ENCODE assay signal across 17 cellular contexts in the genomic region with DNA sequence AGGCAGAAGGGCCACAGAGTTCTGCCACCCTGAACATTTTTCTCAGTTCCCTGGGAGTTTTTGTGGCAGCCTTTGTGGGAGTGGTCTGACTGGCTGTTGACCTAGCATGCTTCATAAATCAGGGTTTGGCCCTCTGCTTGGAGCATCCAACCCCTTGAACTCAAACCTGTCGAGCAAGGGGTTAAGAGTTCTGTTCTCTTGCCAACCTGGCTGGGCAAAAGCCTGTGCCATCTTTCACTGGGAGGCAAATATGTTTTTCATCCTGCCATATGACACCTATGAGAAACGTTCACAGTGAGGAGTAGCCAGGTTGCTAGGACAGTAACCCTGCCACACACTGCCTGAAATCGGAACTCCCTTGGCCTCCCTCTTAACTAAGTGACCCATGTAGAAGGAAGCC. TPM values are rescaled to one million over a fixed set of nuclear protein-coding genes. Genes with fewer than 3 reads are reported as not detected.
DNase-seq lines count a peak whose midpoint lies in the region; ATAC-seq, FAIRE-seq and TF ChIP-seq lines count a peak whose summit lies in the region.
"Had no signal": no experiment of that assay in that cellular context is flagged by ENCODE, and none has a peak within 500 bp of the region (broad histone marks: within the 10 kb centered on the region; RNA-seq: fewer than 3 reads in every experiment).

No MANE protein-coding gene starts in this region.

- no peaks in the 10 kb centered on the region for H3K36me3 ChIP-seq in esophagus (ENCODE audit: control insufficient read depth in 2 of 2, insufficient read depth in 2 of 2, low read length in 1 of 2)
- H3K36me3 ChIP-seq: BE2C had no signal

- H3K9me3 ChIP-seq in esophagus (ENCODE audit: control insufficient read depth in 2 of 2, insufficient read depth in 1 of 2, low read depth in 1 of 2, low read length in 1 of 2) = no peaks in the 10 kb centered on the region
- H3K9me3 ChIP-seq: A549, BE2C had no signal

- DNase-seq in cerebellar cortex (ENCODE audit: low spot score) = peak; percentile 52
- DNase-seq in nephron progenitor cell = no peak
- no peak for DNase-seq in GM12892 (ENCODE audit: insufficient read length)
- DNase-seq in activated T-cell treated with anti-CD3 and anti-CD28 coated beads, Interleukin-2, amount 50 U/mL, for 72 hours = no peak
- DNase-seq: BE2C; CD4-positive, alpha-beta memory T cell; DMS79; GOT3; H9 had no signal

- H3K4me3 Mint-ChIP-seq in nephron progenitor cell = no peak overlapping the region
- H3K4me3 Mint-ChIP-seq in activated T-cell treated with anti-CD3 and anti-CD28 coated beads, Interleukin-2, amount 50 U/mL, for 72 hours = no peak overlapping the region
- H3K4me3 Mint-ChIP-seq: CD4-positive, alpha-beta memory T cell; H9 had no signal

- H3K27ac ChIP-seq in esophagus (ENCODE audit: low read depth in 2 of 2, low read length in 1 of 2) = peak overlapping the region; percentile 88 to 92
- H3K27ac ChIP-seq: A549, C4-2B had no signal

- no peaks in the 10 kb centered on the region for H3K27me3 ChIP-seq in esophagus (ENCODE audit: control insufficient read depth in 1 of 2, insufficient read depth in 2 of 2, low read length in 2 of 2)
- H3K27me3 ChIP-seq: BE2C had no signal

- no peaks in the 10 kb centered on the region for H3K36me3 Mint-ChIP-seq in nephron progenitor cell (ENCODE audit: low read depth)
- no peaks in the 10 kb centered on the region for H3K36me3 Mint-ChIP-seq in activated T-cell treated with anti-CD3 and anti-CD28 coated beads, Interleukin-2, amount 50 U/mL, for 72 hours (ENCODE audit: insufficient read depth in 2 of 2)
- H3K36me3 Mint-ChIP-seq: CD4-positive, alpha-beta memory T cell had no signal

- FAIRE-seq in GM12892 (lab: Jason Lieb, UNC) = no peak
- FAIRE-seq: A549, G401.6, GM12891, HepG2, HTR-8/SVneo had no signal

- no peak for ATAC-seq in activated T-cell treated with anti-CD3 and anti-CD28 coated beads, Interleukin-2, amount 50 U/mL, for 72 hours (replicated peaks in 1 of 2)
- ATAC-seq in HG02981 (IDR thresholded peaks at IDR 0.05; ENCODE audit: unreplicated experiment) = no peak
- ATAC-seq: A549, HepG2 had no signal

- WGBS in esophagus, 2 donors = 49 to 57% methylated on average over 3 of the region's 3 CpGs

- peaks cover 3% of the 10 kb centered on the region for H3K27me3 Mint-ChIP-seq in nephron progenitor cell (ENCODE audit: low read depth, poor library complexity)
- H3K27me3 Mint-ChIP-seq in activated T-cell treated with anti-CD3 and anti-CD28 coated beads, Interleukin-2, amount 50 U/mL, for 72 hours (ENCODE audit: low read depth) = peaks cover 36% of the 10 kb centered on the region

- H3K4me1 ChIP-seq in esophagus (ENCODE audit: control insufficient read depth in 2 of 2, insufficient read depth in 2 of 2, low read length in 1 of 2) = peaks cover 0 to 7% of the 10 kb centered on the region in 2 donors
- H3K4me1 ChIP-seq: A549, BE2C had no signal

- peak overlapping the region; percentile 89 for H3K27ac Mint-ChIP-seq in nephron progenitor cell
- no peak overlapping the region for H3K27ac Mint-ChIP-seq in activated T-cell treated with anti-CD3 and anti-CD28 coated beads, Interleukin-2, amount 50 U/mL, for 72 hours
- H3K27ac Mint-ChIP-seq: CD4-positive, alpha-beta memory T cell; H9 had no signal

- TF ChIP-seq CTCF in nephron progenitor cell (IDR thresholded peaks at IDR 0.05) = no peak

- H3K9me3 Mint-ChIP-seq in nephron progenitor cell = no peaks in the 10 kb centered on the region
- no peaks in the 10 kb centered on the region for H3K9me3 Mint-ChIP-seq in activated T-cell treated with anti-CD3 and anti-CD28 coated beads, Interleukin-2, amount 50 U/mL, for 72 hours
- H3K9me3 Mint-ChIP-seq: H9 had no signal

- no peak for TF ChIP-seq POLR2A in GM12892 (IDR thresholded peaks at IDR 0.05; ENCODE audit: low read depth, low read length)

- no peak overlapping the region for H3K4me3 ChIP-seq in esophagus (ENCODE audit: low read depth in 1 of 2, low read length in 2 of 2)
- H3K4me3 ChIP-seq: A549 had no signal

- H3K4me1 Mint-ChIP-seq in nephron progenitor cell = peaks cover 48% of the 10 kb centered on the region
- peaks cover 25% of the 10 kb centered on the region for H3K4me1 Mint-ChIP-seq in activated T-cell treated with anti-CD3 and anti-CD28 coated beads, Interleukin-2, amount 50 U/mL, for 72 hours (ENCODE audit: low read depth)

RNA-seq across cellular contexts. Expression of a gene that starts 7.7 kb away (rescaled TPM):
- under 1 TPM in 1 of 2 donors, not detected in 1; 0.45 TPM for polyA plus RNA-seq in esophagus
- polyA plus RNA-seq in GM12892 (2012; ENCODE audit: missing spikeins) = not detected
- total RNA-seq in activated T-cell treated with anti-CD3 and anti-CD28 coated beads, Interleukin-2, amount 50 U/mL, for 72 hours = not detected
- total RNA-seq: CD4-positive, alpha-beta memory T cell; H9; HepG2 had no signal
- polyA plus RNA-seq: A549; CD4-positive, alpha-beta memory T cell; HepG2 had no signal

RNA-seq across cellular contexts. Expression of a gene that starts 18.7 kb away (rescaled TPM):
- 1 to 10 TPM; 1.5 to 1.7 TPM for polyA plus RNA-seq in esophagus
- polyA plus RNA-seq in GM12892 (2012; ENCODE audit: missing spikeins) = not detected
- under 1 TPM in 1 of 2 donors, not detected in 1; 0.09 TPM for total RNA-seq in activated T-cell treated with anti-CD3 and anti-CD28 coated beads, Interleukin-2, amount 50 U/mL, for 72 hours
- total RNA-seq: CD4-positive, alpha-beta memory T cell; HepG2 had no signal
- polyA plus RNA-seq: HepG2 had no signal
